ENCODE assay signal across 15 cellular contexts in the genomic region with DNA sequence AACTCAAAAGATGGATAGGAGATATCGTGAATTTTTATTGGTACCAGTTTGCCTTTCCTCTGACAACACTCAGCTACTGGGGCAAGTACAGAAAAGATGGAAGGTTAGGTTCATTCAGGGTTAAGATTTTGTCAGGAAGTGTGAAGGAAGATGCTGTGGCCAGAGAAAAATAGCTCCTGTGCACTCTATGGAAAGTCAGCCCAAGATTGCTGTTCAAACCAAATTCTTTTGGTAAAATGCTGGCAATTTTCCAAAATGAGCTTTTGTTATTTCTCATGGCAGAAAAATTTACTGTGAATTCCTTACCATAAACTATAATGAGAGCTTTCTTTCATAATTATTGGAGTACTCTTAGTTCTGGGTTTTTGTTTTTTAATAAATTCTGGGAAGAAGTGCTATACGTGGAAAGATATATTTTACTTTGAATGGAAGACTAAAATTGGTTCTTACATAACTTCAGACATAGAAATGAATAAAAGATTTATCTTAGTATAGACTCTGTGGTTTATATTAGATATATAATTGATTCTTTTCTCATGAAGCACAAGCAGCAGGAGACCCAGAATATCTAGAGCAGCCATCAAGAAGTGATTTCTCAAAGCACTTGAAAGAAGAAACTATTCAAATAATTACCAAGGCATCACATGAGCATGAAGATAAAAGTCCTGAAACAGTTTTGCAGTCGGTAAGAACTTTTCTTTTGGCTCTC.
DNase-seq lines count a peak whose midpoint lies in the region; ATAC-seq and TF ChIP-seq lines count a peak whose summit lies in the region.
"Had no signal": no experiment of that assay in that cellular context is flagged by ENCODE, and none has a peak within 500 bp of the region (broad histone marks: within the 10 kb centered on the region; RNA-seq: fewer than 3 reads in every experiment).

No MANE protein-coding gene starts in this region.

- TF ChIP-seq CTCF in epithelial cell of esophagus (IDR thresholded peaks at IDR 0.05; ENCODE audit: insufficient read depth, low read depth, low read length, missing control alignments) = no peak

- H3K4me3 ChIP-seq in epithelial cell of esophagus (ENCODE audit: low read length) = no peak overlapping the region
- H3K4me3 ChIP-seq: right lobe of liver, suprapubic skin had no signal

- ATAC-seq in HG02870 (IDR thresholded peaks at IDR 0.05; ENCODE audit: unreplicated experiment) = no peak
- ATAC-seq: naive thymus-derived CD8-positive, alpha-beta T cell; right lobe of liver had no signal

- peak; percentile 85 for DNase-seq in EH (ENCODE audit: low read depth)
- peak; percentile 10 for DNase-seq in RPMI8226
- DNase-seq in epithelial cell of esophagus (ENCODE audit: low read depth) = peak; percentile 54
- DNase-seq in pulmonary artery endothelial cell (ENCODE audit: low read depth, low spot score) = peak; percentile 30
- no peak for DNase-seq in NCI-H1930 (lab: John Stamatoyannopoulos, UW)
- DNase-seq in AML-193 (lab: John Stamatoyannopoulos, UW) = no peak
- DNase-seq in NCI-H2107 (lab: John Stamatoyannopoulos, UW) = no peak
- DNase-seq: activated CD4-positive, alpha-beta T cell treated with anti-CD3 and anti-CD28 coated beads, Interleukin-2, amount 10 ng/mL, durations not matched to agents 24 days and 14 days; aorta; islet precursor cell; naive thymus-derived CD8-positive, alpha-beta T cell; NCI-H187; right lobe of liver had no signal

Comparison
In these comparisons a context has a peak if more than half of its experiments do, and no peak if none do; other contexts are left out.
1. DNase-seq: peak in EH (single experiment), RPMI8226 (single experiment), epithelial cell of esophagus (single experiment) and pulmonary artery endothelial cell (single experiment); none in NCI-H1930 (0 of 2), AML-193 (0 of 2) and NCI-H2107 (single experiment).